26 cellular contexts compared by ENCODE assay signal in the genomic region with DNA sequence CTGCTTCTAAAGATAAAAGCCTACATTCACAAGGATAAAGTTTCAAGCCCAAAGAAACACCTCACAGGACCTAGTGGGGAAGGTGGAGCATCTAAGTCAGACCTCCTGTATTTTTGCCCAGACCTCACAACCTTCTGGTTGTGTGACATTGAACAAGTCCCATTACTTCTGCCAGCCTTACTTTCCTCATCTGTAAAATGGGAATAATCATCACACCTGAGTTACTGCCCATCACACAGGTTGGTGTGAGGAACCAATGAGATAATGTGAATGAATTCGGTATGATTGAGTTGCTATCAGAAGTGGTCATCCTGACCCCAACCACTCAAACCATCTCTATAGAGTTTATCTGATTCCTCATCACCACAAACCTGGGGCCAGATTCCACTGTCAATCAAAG.
"Had no signal": no experiment of that assay in that cellular context is flagged by ENCODE, and none has a peak within 500 bp of the region (broad histone marks: within the 10 kb centered on the region; RNA-seq: fewer than 3 reads in every experiment).

No MANE protein-coding gene starts in this region.

- H3K27me3 ChIP-seq: neural progenitor cell, ovary, stomach, thyroid gland, tibial nerve, upper lobe of left lung, vagina had no signal

- FAIRE-seq: urothelium cell line had no signal

- H3K4me2 ChIP-seq: neural progenitor cell, smooth muscle cell had no signal

- H3K36me3 ChIP-seq: neural progenitor cell, ovary, spleen, stomach, thoracic aorta, thyroid gland, tibial nerve, upper lobe of left lung, vagina had no signal

- H3K27ac ChIP-seq: neural progenitor cell, ovary, parathyroid adenoma, psoas muscle, spleen, stomach, thoracic aorta, thyroid gland, tibial nerve, upper lobe of left lung, vagina had no signal

- H3K79me2 ChIP-seq: parathyroid adenoma had no signal

- H3K4me1 ChIP-seq: neural progenitor cell, spleen had no signal

- H3K9ac ChIP-seq: neural progenitor cell, parathyroid adenoma had no signal

- H2AFZ ChIP-seq: neural progenitor cell, parathyroid adenoma had no signal

- ATAC-seq: naive thymus-derived CD4-positive, alpha-beta T cell; natural killer cell; psoas muscle; right cardiac atrium; sciatic nerve; stimulated activated effector memory CD8-positive, alpha-beta T cell treated with anti-CD3 and anti-CD28 coated beads, Interleukin-12 subunit alpha, Interleukin-12 subunit beta, amount 100 ng/mL, for 72 hours; stimulated activated naive B cell treated with anti-CD40 and anti-IgM and Interleukin-4, amounts not matched to agents 10 μg/mL and 1 μg/mL and 100 μg/mL, for 72 hours had no signal

- DNase-seq: naive thymus-derived CD4-positive, alpha-beta T cell; natural killer cell; occipital lobe; ovary; posterior cingulate gyrus; psoas muscle; right cardiac atrium; spleen; stimulated activated CD4-positive, alpha-beta T cell treated with anti-CD3 and anti-CD28 coated beads, Interleukin-12 subunit alpha, Interleukin-12 subunit beta, amount 100 ng/mL, for 4 hours; stimulated activated CD4-positive, alpha-beta T cell treated with anti-CD3 and anti-CD28 coated beads, Interleukin-1b, Interleukin-23, amount 100 ng/mL, for 48 hours; stimulated activated CD4-positive, alpha-beta T cell treated with anti-CD3 and anti-CD28 coated beads, Interleukin-4, amount 100 ng/mL, for 1 hour; stimulated activated naive B cell treated with anti-CD40 and anti-IgM and Interleukin-4, amounts not matched to agents 10 μg/mL and 1 μg/mL and 100 μg/mL, for 72 hours; stimulated activated naive CD4-positive, alpha-beta T cell treated with Interleukin-2 at 50 U/mL for 16 hours; stomach; thyroid gland; upper lobe of left lung had no signal

- H3K9me3 ChIP-seq: ovary, psoas muscle, spleen, stomach, thoracic aorta, thyroid gland, tibial nerve, upper lobe of left lung, vagina had no signal

- H3K4me3 ChIP-seq: neural progenitor cell, ovary, psoas muscle, skin epidermis, smooth muscle cell, spleen, stomach, thoracic aorta, thyroid gland, tibial nerve, upper lobe of left lung, vagina had no signal
